8 cellular contexts compared by ENCODE assay signal in genomic region chr13:19927117-19927734, GRCh38. TPM values are rescaled to one million over a fixed set of nuclear protein-coding genes. Genes with fewer than 3 reads are reported as not detected.
DNase-seq lines count a peak whose midpoint lies in the region; ATAC-seq lines count a peak whose summit lies in the region.

No MANE protein-coding gene starts in this region.

- H3K27me3 Mint-ChIP-seq in stimulated activated naive B cell treated with anti-CD40 and anti-IgM and Interleukin-4, amounts not matched to agents 10 μg/mL and 1 μg/mL and 100 μg/mL, for 72 hours: peaks cover 0 to 3% of the 10 kb centered on the region in 2 donors

- ATAC-seq in left lobe of liver (peak; percentile 92), GM21515 (IDR thresholded peaks at IDR 0.05; ENCODE audit: unreplicated experiment) (no peak), HG03521 (IDR thresholded peaks at IDR 0.05; ENCODE audit: unreplicated experiment) (no peak), HG02642 (IDR thresholded peaks at IDR 0.05; ENCODE audit: poor library complexity, unreplicated experiment) (no peak)
- no peak for ATAC-seq in stimulated activated naive B cell treated with anti-CD40 and anti-IgM and Interleukin-4, amounts not matched to agents 10 μg/mL and 1 μg/mL and 100 μg/mL, for 72 hours (replicated peaks)

- H3K4me3 ChIP-seq in Jurkat, Clone E6-1 (ENCODE audit: low read length): no peak overlapping the region

- H3K4me3 Mint-ChIP-seq in stimulated activated naive B cell treated with anti-CD40 and anti-IgM and Interleukin-4, amounts not matched to agents 10 μg/mL and 1 μg/mL and 100 μg/mL, for 72 hours: no peak overlapping the region

- no peaks in the 10 kb centered on the region for H3K36me3 Mint-ChIP-seq in stimulated activated naive B cell treated with anti-CD40 and anti-IgM and Interleukin-4, amounts not matched to agents 10 μg/mL and 1 μg/mL and 100 μg/mL, for 72 hours

- DNase-seq in COLO829 (ENCODE audit: low spot score) (peak; percentile 60), amniotic epithelial cell (ENCODE audit: low read depth) (peak; percentile 44), left lobe of liver (ENCODE audit: low spot score) (no peak)
- DNase-seq in Jurkat, Clone E6-1 (ENCODE audit: low read depth, low spot score): peak; percentile 16
- no peak for DNase-seq in stimulated activated naive B cell treated with anti-CD40 and anti-IgM and Interleukin-4, amounts not matched to agents 10 μg/mL and 1 μg/mL and 100 μg/mL, for 72 hours

- peaks cover 3 to 6% of the 10 kb centered on the region in 2 donors for H3K4me1 Mint-ChIP-seq in stimulated activated naive B cell treated with anti-CD40 and anti-IgM and Interleukin-4, amounts not matched to agents 10 μg/mL and 1 μg/mL and 100 μg/mL, for 72 hours

- no peak overlapping the region for H3K27ac Mint-ChIP-seq in stimulated activated naive B cell treated with anti-CD40 and anti-IgM and Interleukin-4, amounts not matched to agents 10 μg/mL and 1 μg/mL and 100 μg/mL, for 72 hours

- no peaks in the 10 kb centered on the region for H3K9me3 Mint-ChIP-seq in stimulated activated naive B cell treated with anti-CD40 and anti-IgM and Interleukin-4, amounts not matched to agents 10 μg/mL and 1 μg/mL and 100 μg/mL, for 72 hours

RNA-seq across cellular contexts. Expression of gene ZMYM2, which starts 31.3 kb away (rescaled TPM):
- 48.9 TPM for polyA plus RNA-seq in Jurkat, Clone E6-1 (2012; ENCODE audit: insufficient read depth, insufficient read length)
- total RNA-seq in left lobe of liver: 26.1 TPM

Comparison
In these comparisons a context has a peak if more than half of its experiments do, and no peak if none do; other contexts are left out.
1. DNase-seq: peak in COLO829 (single experiment), Jurkat, Clone E6-1 (single experiment) and amniotic epithelial cell (single experiment); none in left lobe of liver (single experiment) and stimulated activated naive B cell treated with anti-CD40 and anti-IgM and Interleukin-4, amounts not matched to agents 10 μg/mL and 1 μg/mL and 100 μg/mL, for 72 hours (single experiment).